ENCODE assay signal across 8 cellular contexts in genomic region chr16:30122621-30123160, GRCh38. TPM values are rescaled to one million over a fixed set of nuclear protein-coding genes. Genes with fewer than 3 reads are reported as not detected.
DNase-seq lines count a peak whose midpoint lies in the region; ATAC-seq, FAIRE-seq and TF ChIP-seq lines count a peak whose summit lies in the region.

No MANE protein-coding gene starts in this region.

- H3K27me3 ChIP-seq in Loucy (ENCODE audit: insufficient read depth, low read length, poor library complexity, severe bottlenecking) (no peaks in the 10 kb centered on the region), astrocyte (ENCODE audit: insufficient read depth, low read length) (no peaks in the 10 kb centered on the region)

- peak overlapping the region; percentile 85 for H2AFZ ChIP-seq in Loucy (ENCODE audit: low read length)
- peak overlapping the region; percentile 72 for H2AFZ ChIP-seq in astrocyte (ENCODE audit: low read depth, low read length)

- no peaks in the 10 kb centered on the region for H3K9me2 ChIP-seq in Loucy (replicated peaks; ENCODE audit: low read depth, low read length)

- peak overlapping the region; percentile 79 for H3K9ac ChIP-seq in ES-I3 (ENCODE audit: low read depth, low read length)
- H3K9ac ChIP-seq in Loucy (ENCODE audit: low read depth, low read length, poor library complexity, severe bottlenecking): peak overlapping the region; percentile 92
- peak overlapping the region; percentile 83 for H3K9ac ChIP-seq in astrocyte (ENCODE audit: low read length)

- H3K27me3 Mint-ChIP-seq in astrocyte (ENCODE audit: low read depth, unreplicated experiment): peaks cover 5% of the 10 kb centered on the region
- peaks cover 0 to 4% (median 0%) of the 10 kb centered on the region in 3 donors for H3K27me3 Mint-ChIP-seq in immature natural killer cell (ENCODE audit: low read depth in 3 of 3)
- H3K27me3 Mint-ChIP-seq in stimulated activated naive B cell treated with anti-CD40 and anti-IgM and Interleukin-4, amounts not matched to agents 10 μg/mL and 1 μg/mL and 100 μg/mL, for 72 hours: no peaks in the 10 kb centered on the region

- no peak for FAIRE-seq in astrocyte (lab: Jason Lieb, UNC)

- peak overlapping the region; percentile 84 for H3K4me3 ChIP-seq in Loucy (ENCODE audit: low read length, poor library complexity, severe bottlenecking)
- H3K4me3 ChIP-seq in astrocyte (ENCODE audit: insufficient read depth, low read depth, low read length): peak overlapping the region; percentile 72

- peaks cover 18% of the 10 kb centered on the region for H3K79me2 ChIP-seq in Loucy (ENCODE audit: insufficient read depth, low read length)
- peaks cover 4% of the 10 kb centered on the region for H3K79me2 ChIP-seq in astrocyte (ENCODE audit: insufficient read depth, low read length)

- H3K36me3 Mint-ChIP-seq in astrocyte (ENCODE audit: low read depth, unreplicated experiment) (no peaks in the 10 kb centered on the region), immature natural killer cell (peaks cover 0 to 6% (median 0%) of the 10 kb centered on the region in 3 donors)
- peaks cover 13 to 17% of the 10 kb centered on the region in 2 donors for H3K36me3 Mint-ChIP-seq in stimulated activated naive B cell treated with anti-CD40 and anti-IgM and Interleukin-4, amounts not matched to agents 10 μg/mL and 1 μg/mL and 100 μg/mL, for 72 hours

- H3K9me3 Mint-ChIP-seq in astrocyte (ENCODE audit: unreplicated experiment) (no peaks in the 10 kb centered on the region), immature natural killer cell (no peaks in the 10 kb centered on the region)
- no peaks in the 10 kb centered on the region for H3K9me3 Mint-ChIP-seq in stimulated activated naive B cell treated with anti-CD40 and anti-IgM and Interleukin-4, amounts not matched to agents 10 μg/mL and 1 μg/mL and 100 μg/mL, for 72 hours

- H3K4me1 ChIP-seq in ES-I3 (ENCODE audit: insufficient read depth, low read length): no peaks in the 10 kb centered on the region
- H3K4me1 ChIP-seq in Loucy (ENCODE audit: insufficient read depth, low read length, poor library complexity, severe bottlenecking): peaks cover 19% of the 10 kb centered on the region
- H3K4me1 ChIP-seq in astrocyte (ENCODE audit: insufficient read depth, low read length): peaks cover 17% of the 10 kb centered on the region

- H3K27ac ChIP-seq in astrocyte (ENCODE audit: low read depth, low read length): no peak overlapping the region

- H3K9me3 ChIP-seq in ES-I3 (ENCODE audit: control insufficient read depth, insufficient read depth, low read length) (no peaks in the 10 kb centered on the region), Loucy (ENCODE audit: insufficient read depth, low read depth, low read length) (no peaks in the 10 kb centered on the region), astrocyte (ENCODE audit: insufficient read depth, low read depth, low read length) (no peaks in the 10 kb centered on the region)

- H3K36me3 ChIP-seq in ES-I3 (ENCODE audit: insufficient read depth, low read length) (peaks cover 3% of the 10 kb centered on the region; the same call in 1 of the 2 replicates), Loucy (ENCODE audit: insufficient read depth, low read length) (no peaks in the 10 kb centered on the region), astrocyte (ENCODE audit: insufficient read depth, low read length) (peaks cover 2% of the 10 kb centered on the region)

- ATAC-seq in stimulated activated naive B cell treated with anti-CD40 and anti-IgM and Interleukin-4, amounts not matched to agents 10 μg/mL and 1 μg/mL and 100 μg/mL, for 72 hours (replicated peaks): peak; percentile 24 to 28
- no peak for ATAC-seq in HG03025 (IDR thresholded peaks at IDR 0.05; ENCODE audit: low FRiP score, unreplicated experiment)

- no peaks in the 10 kb centered on the region for H4K20me1 ChIP-seq in Loucy (ENCODE audit: insufficient read depth, low read length, poor library complexity, severe bottlenecking)
- H4K20me1 ChIP-seq in astrocyte (ENCODE audit: insufficient read depth, low read length): no peaks in the 10 kb centered on the region

- peak overlapping the region; percentile 41 for H3K27ac Mint-ChIP-seq in astrocyte (ENCODE audit: unreplicated experiment)
- H3K27ac Mint-ChIP-seq in immature natural killer cell: peak overlapping the region; percentile 34 to 85 (median 71)
- peak overlapping the region; percentile 96 for H3K27ac Mint-ChIP-seq in stimulated activated naive B cell treated with anti-CD40 and anti-IgM and Interleukin-4, amounts not matched to agents 10 μg/mL and 1 μg/mL and 100 μg/mL, for 72 hours

- H3K4me2 ChIP-seq in Loucy (ENCODE audit: low read depth, low read length, poor library complexity, severe bottlenecking) (peak overlapping the region; percentile 93), astrocyte (ENCODE audit: low read length) (peak overlapping the region; percentile 97)

- DNase-seq in astrocyte (ENCODE audit: low read depth) (no peak), immature natural killer cell (no peak), KG1 (lab: John Stamatoyannopoulos, UW) (no peak)
- DNase-seq in stimulated activated naive B cell treated with anti-CD40 and anti-IgM and Interleukin-4, amounts not matched to agents 10 μg/mL and 1 μg/mL and 100 μg/mL, for 72 hours: no peak
- DNase-seq in effector CD4-positive, alpha-beta T cell: no peak

- no peaks in the 10 kb centered on the region for H3F3A ChIP-seq in Loucy (ENCODE audit: low read depth)

- TF ChIP-seq CTCF in Loucy (conservative IDR thresholded peaks at IDR 0.05; ENCODE audit: low read length): no peak
- no peak for TF ChIP-seq CTCF in astrocyte (IDR thresholded peaks at IDR 0.05; ENCODE audit: insufficient read depth, low read depth, low read length)

- H3K4me3 Mint-ChIP-seq in astrocyte (ENCODE audit: unreplicated experiment) (peak overlapping the region; percentile 88), immature natural killer cell (peak overlapping the region; percentile 83 to 92 (median 85))
- peak overlapping the region; percentile 87 to 92 for H3K4me3 Mint-ChIP-seq in stimulated activated naive B cell treated with anti-CD40 and anti-IgM and Interleukin-4, amounts not matched to agents 10 μg/mL and 1 μg/mL and 100 μg/mL, for 72 hours

- H3K4me1 Mint-ChIP-seq in astrocyte (ENCODE audit: low read depth, unreplicated experiment) (peaks cover 7% of the 10 kb centered on the region), immature natural killer cell (peaks cover 31 to 33% of the 10 kb centered on the region in 2 donors)
- H3K4me1 Mint-ChIP-seq in stimulated activated naive B cell treated with anti-CD40 and anti-IgM and Interleukin-4, amounts not matched to agents 10 μg/mL and 1 μg/mL and 100 μg/mL, for 72 hours: peaks cover 15 to 43% of the 10 kb centered on the region in 2 donors

RNA-seq across cellular contexts. Expression of gene MAPK3, which starts 0.3 kb away (rescaled TPM):
- total RNA-seq in astrocyte: 28.7 and 35.1 TPM in 2 replicates
- polyA plus RNA-seq in immature natural killer cell: 1 to 10 TPM; 4.3 to 6.4 (median 5.8) TPM

RNA-seq across cellular contexts. Expression of gene GDPD3, which starts 9.4 kb away (rescaled TPM):
- 1.8 and 3.6 TPM in 2 replicates for total RNA-seq in astrocyte
- not detected for polyA plus RNA-seq in immature natural killer cell

RNA-seq across cellular contexts. Expression of gene YPEL3, which starts 26.7 kb away (rescaled TPM):
- 20.5 and 25.2 TPM in 2 replicates for total RNA-seq in astrocyte
- polyA plus RNA-seq in immature natural killer cell: 100 to 1,000 TPM; 248 to 354 (median 284) TPM

RNA-seq across cellular contexts. Expression of gene TBX6, which starts 31.0 kb away (rescaled TPM):
- 0.22 and 0.27 TPM in 2 replicates for total RNA-seq in astrocyte
- polyA plus RNA-seq in immature natural killer cell: not detected

RNA-seq across cellular contexts. Expression of gene PPP4C, which starts 46.9 kb away (rescaled TPM):
- total RNA-seq in astrocyte: 140 TPM in 2 replicates
- polyA plus RNA-seq in immature natural killer cell: 100 to 1,000 TPM; 244 to 365 (median 317) TPM

Comparison
In these comparisons a context has a peak if more than half of its experiments do, and no peak if none do; other contexts are left out.
1. H3K27ac Mint-ChIP-seq: peak in every context shown above with its lines; median percentile 96 in stimulated activated naive B cell treated with anti-CD40 and anti-IgM and Interleukin-4, amounts not matched to agents 10 μg/mL and 1 μg/mL and 100 μg/mL, for 72 hours; 71 in immature natural killer cell; 41 in astrocyte.